11 cellular contexts compared by ENCODE assay signal in the genomic region with DNA sequence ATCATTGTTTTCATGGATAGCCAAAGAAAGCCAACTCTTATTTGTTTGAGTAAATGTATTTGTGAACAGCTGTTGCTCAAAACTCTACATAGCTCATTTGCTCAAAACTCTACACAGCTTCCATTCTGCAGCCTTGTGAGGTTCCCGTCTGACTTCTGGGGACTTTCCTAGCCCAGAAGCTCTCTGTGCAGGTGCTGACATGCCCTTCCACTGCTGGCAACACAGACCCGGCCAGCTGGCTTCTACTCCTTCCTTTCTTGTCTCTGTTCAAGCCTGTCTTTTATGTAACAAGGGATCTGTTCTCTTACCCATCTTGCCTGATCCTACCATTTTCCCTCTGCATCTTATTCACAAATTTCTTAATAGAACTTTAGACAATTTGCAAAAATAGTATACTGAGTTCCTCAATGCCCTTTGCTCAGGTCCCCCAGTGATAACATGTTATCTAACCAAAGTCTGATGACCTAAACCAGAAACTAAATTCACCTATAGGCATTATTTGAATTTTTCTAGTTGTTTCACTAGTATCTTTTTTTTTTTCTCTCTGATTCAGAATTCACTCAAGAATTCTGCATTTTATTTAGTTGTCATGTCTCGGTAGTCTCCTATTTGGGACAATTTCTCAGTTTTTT.
DNase-seq lines count a peak whose midpoint lies in the region; ATAC-seq and FAIRE-seq lines count a peak whose summit lies in the region.
"Had no signal": no experiment of that assay in that cellular context is flagged by ENCODE, and none has a peak within 500 bp of the region (broad histone marks: within the 10 kb centered on the region; RNA-seq: fewer than 3 reads in every experiment).

No MANE protein-coding gene starts in this region.

- DNase-seq in DMS 273 treated with DMSO at 0.1 percent for 48 hours (lab: John Stamatoyannopoulos, UW), result peak; percentile 80
- DNase-seq in NCI-H1694 (lab: John Stamatoyannopoulos, UW), result peak; percentile 77
- DNase-seq in NCI-H2081 treated with DMSO at 0.1 percent for 48 hours (lab: John Stamatoyannopoulos, UW), result no peak
- DNase-seq in NCI-H1436 treated with DMSO at 0.1 percent for 48 hours (lab: John Stamatoyannopoulos, UW), result no peak
- no peak for DNase-seq in AG08395 (ENCODE audit: low spot score)
- DNase-seq in small intestine, result no peak
- DNase-seq: activated CD4-positive, alpha-beta memory T cell treated with anti-CD3 and anti-CD28 coated beads for 36 hours had no signal

- 55 to 69% (median 57%) methylated on average over 3 of the region's 3 CpGs for WGBS in small intestine, 3 donors

- no peak overlapping the region for H3K27ac ChIP-seq in small intestine (ENCODE audit: low read depth in 1 of 2, low read length in 1 of 2)
- H3K27ac ChIP-seq: A549, thoracic aorta had no signal

- no peaks in the 10 kb centered on the region for H3K27me3 ChIP-seq in small intestine (ENCODE audit: control insufficient read depth in 2 of 2, insufficient read depth in 2 of 2, low read length in 2 of 2)

- no peaks in the 10 kb centered on the region for H3K36me3 ChIP-seq in small intestine (ENCODE audit: control insufficient read depth in 2 of 2, insufficient read depth in 2 of 2, low read length in 2 of 2)
- H3K36me3 ChIP-seq: thoracic aorta had no signal

- FAIRE-seq in small intestine (lab: Jason Lieb, UNC), result no peak
- FAIRE-seq: A549 had no signal

- peak; percentile 93 for ATAC-seq in GM19372 (IDR thresholded peaks at IDR 0.05; ENCODE audit: low read depth, unreplicated experiment)
- ATAC-seq in HG02884 (IDR thresholded peaks at IDR 0.05; ENCODE audit: unreplicated experiment), result peak; percentile 86
- ATAC-seq: A549 had no signal

- no peaks in the 10 kb centered on the region for H3K4me1 ChIP-seq in small intestine (ENCODE audit: control insufficient read depth in 2 of 2, insufficient read depth in 1 of 2, low read depth in 1 of 2, low read length in 1 of 2)
- H3K4me1 ChIP-seq: A549 had no signal

- no peaks in the 10 kb centered on the region for H3K9me3 ChIP-seq in small intestine (ENCODE audit: control insufficient read depth, low read depth)
- H3K9me3 ChIP-seq: A549, thoracic aorta had no signal

- no peak overlapping the region for H3K4me3 ChIP-seq in small intestine (ENCODE audit: low read depth in 1 of 2, low read length in 2 of 2)
- H3K4me3 ChIP-seq: A549, thoracic aorta had no signal

Comparison
In these comparisons a context has a peak if more than half of its experiments do, and no peak if none do; other contexts are left out.
1. DNase-seq: peak in DMS 273 treated with DMSO at 0.1 percent for 48 hours (single experiment) and NCI-H1694 (single experiment); none in NCI-H2081 treated with DMSO at 0.1 percent for 48 hours (single experiment), NCI-H1436 treated with DMSO at 0.1 percent for 48 hours (single experiment), AG08395 (single experiment) and small intestine (single experiment).